30 cellular contexts compared by ENCODE assay signal in genomic region chr11:114273890-114274635, GRCh38. TPM values are rescaled to one million over a fixed set of nuclear protein-coding genes. Genes with fewer than 3 reads are reported as not detected.
"Had no signal": no experiment of that assay in that cellular context is flagged by ENCODE, and none has a peak within 500 bp of the region (broad histone marks: within the 10 kb centered on the region; RNA-seq: fewer than 3 reads in every experiment).

No MANE protein-coding gene starts in this region.

- H3K4me1 ChIP-seq: foreskin keratinocyte, parathyroid adenoma, prostate gland, spleen, upper lobe of right lung had no signal

- H3K27ac Mint-ChIP-seq: endodermal cell; memory B cell; mesothelial cell of epicardium; naive B cell; natural killer cell treated with Interleukin-12 subunit alpha and Interleukin-12 subunit beta and Interleukin-15 and Interleukin-18, amount 100 ng/mL, for 72 hours; stimulated activated naive B cell treated with anti-CD40 and anti-IgM and Interleukin-4, amounts not matched to agents 10 μg/mL and 1 μg/mL and 100 μg/mL, for 72 hours; stimulated activated naive CD8-positive, alpha-beta T cell treated with anti-CD3 and anti-CD28 coated beads, Interleukin-15, Interleukin-2, amounts not matched to agents 100 ng/mL and 50 ng/mL, for 24 hours had no signal

- H3K4me1 Mint-ChIP-seq: endodermal cell; memory B cell; mesothelial cell of epicardium; naive B cell; neural crest cell; stimulated activated naive B cell treated with anti-CD40 and anti-IgM and Interleukin-4, amounts not matched to agents 10 μg/mL and 1 μg/mL and 100 μg/mL, for 72 hours had no signal

- H3K27me3 ChIP-seq: foreskin keratinocyte, heart left ventricle, tibial nerve, upper lobe of right lung had no signal

- H3K9me3 Mint-ChIP-seq: endodermal cell; memory B cell; mesothelial cell of epicardium; naive B cell; natural killer cell treated with Interleukin-12 subunit alpha and Interleukin-12 subunit beta and Interleukin-15 and Interleukin-18, amount 100 ng/mL, for 72 hours; neural crest cell; stimulated activated naive B cell treated with anti-CD40 and anti-IgM and Interleukin-4, amounts not matched to agents 10 μg/mL and 1 μg/mL and 100 μg/mL, for 72 hours; stimulated activated naive CD8-positive, alpha-beta T cell treated with anti-CD3 and anti-CD28 coated beads, Interleukin-15, Interleukin-2, amounts not matched to agents 100 ng/mL and 50 ng/mL, for 24 hours had no signal

- ATAC-seq: esophagus mucosa; foreskin keratinocyte; gastroesophageal sphincter; left colon; left ventricle myocardium superior; mucosa of descending colon; natural killer cell treated with Interleukin-12 subunit alpha and Interleukin-12 subunit beta and Interleukin-15 and Interleukin-18, amount 100 ng/mL, for 72 hours; right cardiac atrium; stimulated activated naive B cell treated with anti-CD40 and anti-IgM and Interleukin-4, amounts not matched to agents 10 μg/mL and 1 μg/mL and 100 μg/mL, for 72 hours; upper lobe of right lung had no signal

- H3K4me3 ChIP-seq: dorsolateral prefrontal cortex, gastroesophageal sphincter, heart left ventricle, lung, mucosa of descending colon, prostate gland, skin epidermis, spleen, thoracic aorta, tibial nerve, upper lobe of right lung had no signal

- H3K36me3 ChIP-seq: heart left ventricle, neutrophil, prostate gland, spleen, tibial nerve, upper lobe of right lung had no signal

- H3K27ac ChIP-seq: dorsolateral prefrontal cortex, epithelial cell of prostate, foreskin keratinocyte, neutrophil, parathyroid adenoma, prostate gland, skin epidermis, spleen, thoracic aorta, tibial nerve, upper lobe of right lung had no signal

- H3K9me3 ChIP-seq: gastroesophageal sphincter, mucosa of descending colon, neutrophil, prostate gland, spleen, thoracic aorta, tibial nerve, upper lobe of right lung had no signal

- H3K4me3 Mint-ChIP-seq: endodermal cell; memory B cell; mesothelial cell of epicardium; naive B cell; natural killer cell treated with Interleukin-12 subunit alpha and Interleukin-12 subunit beta and Interleukin-15 and Interleukin-18, amount 100 ng/mL, for 72 hours; neural crest cell; stimulated activated naive B cell treated with anti-CD40 and anti-IgM and Interleukin-4, amounts not matched to agents 10 μg/mL and 1 μg/mL and 100 μg/mL, for 72 hours; stimulated activated naive CD8-positive, alpha-beta T cell treated with anti-CD3 and anti-CD28 coated beads, Interleukin-15, Interleukin-2, amounts not matched to agents 100 ng/mL and 50 ng/mL, for 24 hours had no signal

- H3K36me3 Mint-ChIP-seq: memory B cell; mesothelial cell of epicardium; naive B cell; natural killer cell treated with Interleukin-12 subunit alpha and Interleukin-12 subunit beta and Interleukin-15 and Interleukin-18, amount 100 ng/mL, for 72 hours; stimulated activated naive B cell treated with anti-CD40 and anti-IgM and Interleukin-4, amounts not matched to agents 10 μg/mL and 1 μg/mL and 100 μg/mL, for 72 hours had no signal

- DNase-seq: cerebellar nuclear complex; dorsolateral prefrontal cortex; effector CD8-positive, alpha-beta T cell; endodermal cell; foreskin keratinocyte; heart left ventricle; hippocampal formation; left colon; left ventricle myocardium superior; mucosa of descending colon; naive B cell; right cardiac atrium; spleen; stimulated activated naive B cell treated with anti-CD40 and anti-IgM and Interleukin-4, amounts not matched to agents 10 μg/mL and 1 μg/mL and 100 μg/mL, for 72 hours; upper lobe of right lung had no signal

RNA-seq across cellular contexts. Expression of gene NNMT, which starts 22.1 kb away (rescaled TPM):
- total RNA-seq: endodermal cell; foreskin keratinocyte; natural killer cell treated with Interleukin-12 subunit alpha and Interleukin-12 subunit beta and Interleukin-15 and Interleukin-18, amount 100 ng/mL, for 72 hours had no signal
- polyA plus RNA-seq: foreskin keratinocyte had no signal
